8 cellular contexts compared by ENCODE assay signal in genomic region chr12:124567035-124567672, GRCh38. TPM values are rescaled to one million over a fixed set of nuclear protein-coding genes. Genes with fewer than 3 reads are reported as not detected.
A peak's percentile ranks its signal among the peaks of the same experiment; 100 is the strongest.
DNase-seq lines count a peak whose midpoint lies in the region; ATAC-seq and TF ChIP-seq lines count a peak whose summit lies in the region.

Gene NCOR2, minus strand, starts transcription at chr12:124567612. Its CDS starts 72,361 bp downstream, at chr12:124495251.

- no peak for TF ChIP-seq POLR2A in heart left ventricle (IDR thresholded peaks at IDR 0.05)

- peak; percentile 40 for DNase-seq in RPMI8226
- DNase-seq in activated naive CD4-positive, alpha-beta T cell treated with anti-CD3 and anti-CD28 coated beads, Interleukin-2, amount 50 U/mL, for 16 hours = peak; percentile 67
- DNase-seq in heart left ventricle = peak in 1 of 5 donors; percentile 56
- no peak for DNase-seq in retinal pigment epithelial cell (ENCODE audit: low read depth)
- DNase-seq in Ammon's horn (ENCODE audit: low spot score) = no peak
- no peak for DNase-seq in NCI-H526 treated with DMSO at 0.1 percent for 48 hours (lab: John Stamatoyannopoulos, UW)

- peak within 1 kb of the TSS; percentile 93 to 99 (median 98) for H3K27ac ChIP-seq in heart left ventricle

- TF ChIP-seq CTCF in heart left ventricle (IDR thresholded peaks at IDR 0.05) = no peak
- TF ChIP-seq CTCF in retinal pigment epithelial cell (conservative IDR thresholded peaks at IDR 0.05; ENCODE audit: low read depth, low read length) = no peak

- ATAC-seq in GM18867 (IDR thresholded peaks at IDR 0.05; ENCODE audit: unreplicated experiment) (peak; percentile 23), HG02852 (IDR thresholded peaks at IDR 0.05; ENCODE audit: unreplicated experiment) (peak; percentile 20), heart left ventricle (peak in 1 of 4 donors; percentile 4)

- H3K27me3 ChIP-seq in heart left ventricle = no peaks in the 10 kb centered on the region

- H3K4me3 ChIP-seq in heart left ventricle = peak within 1 kb of the TSS; percentile 36 to 99 (median 92)
- peak within 1 kb of the TSS; percentile 84 for H3K4me3 ChIP-seq in retinal pigment epithelial cell (ENCODE audit: low read length)

- H3K9me3 ChIP-seq in heart left ventricle = no peaks in the 10 kb centered on the region

- peaks cover 0 to 2% (median 0%) of the 10 kb centered on the region in 9 donors for H3K36me3 ChIP-seq in heart left ventricle

- intact Hi-C loops in heart left ventricle (cut with DNase I) = loop anchor here (2.0 to 10.0 kb wide), 17 partner anchors 48 to 532 kb away; no protein-coding TSS in a partner anchor

- H3K4me1 ChIP-seq in heart left ventricle = peaks cover 0 to 60% (median 47%) of the 10 kb centered on the region in 12 donors

- WGBS in heart left ventricle, 4 donors = 0 to 1% (median 1%) methylated on average over 19 to 101 of the region's 102 CpGs

RNA-seq across cellular contexts. Expression of gene NCOR2, which starts in this region (rescaled TPM):
- 100 to 1,000 TPM in 8 of 9 donors, 10 to 100 TPM in 1; 66.9 to 184 (median 132) TPM for total RNA-seq in heart left ventricle
- 10 to 100 TPM; 62.1 to 67.0 TPM for polyA plus RNA-seq in heart left ventricle

Comparison
In these comparisons a context has a peak if more than half of its experiments do, and no peak if none do; other contexts are left out.
1. DNase-seq: peak in RPMI8226 (single experiment) and activated naive CD4-positive, alpha-beta T cell treated with anti-CD3 and anti-CD28 coated beads, Interleukin-2, amount 50 U/mL, for 16 hours (single experiment); none in retinal pigment epithelial cell (single experiment), Ammon's horn (single experiment) and NCI-H526 treated with DMSO at 0.1 percent for 48 hours (single experiment).